Comparison of ENCODE assay signal across 10 cellular contexts in genomic region chr2:209476367-209477191, GRCh38. TPM values are rescaled to one million over a fixed set of nuclear protein-coding genes. Genes with fewer than 3 reads are reported as not detected.
DNase-seq lines count a peak whose midpoint lies in the region; ATAC-seq, FAIRE-seq and TF ChIP-seq lines count a peak whose summit lies in the region.
"Had no signal": no experiment of that assay in that cellular context is flagged by ENCODE, and none has a peak within 500 bp of the region (broad histone marks: within the 10 kb centered on the region; RNA-seq: fewer than 3 reads in every experiment).

No MANE protein-coding gene starts in this region.

- no peak for FAIRE-seq in bronchial epithelial cell (lab: Jason Lieb, UNC)

- no peak for TF ChIP-seq CTCF in bronchial epithelial cell (IDR thresholded peaks at IDR 0.05; ENCODE audit: insufficient read depth, low read length, severe bottlenecking)

- no peak overlapping the region for H3K4me3 ChIP-seq in bronchial epithelial cell (ENCODE audit: low read depth, low read length)
- H3K4me3 ChIP-seq: ovary had no signal

- ATAC-seq in GM18909 (IDR thresholded peaks at IDR 0.05; ENCODE audit: poor library complexity, unreplicated experiment): no peak

- DNase-seq in H4 (ENCODE audit: low spot score) (peak; percentile 73), NCI-H2196 (lab: John Stamatoyannopoulos, UW; ENCODE audit: unreplicated experiment) (peak; percentile 78), bronchial epithelial cell (ENCODE audit: low read depth) (peak; percentile 45), occipital lobe (lab: John Stamatoyannopoulos, UW) (peak; percentile 14), GOT3 (lab: John Stamatoyannopoulos, UW) (no peak), T1000 (lab: John Stamatoyannopoulos, UW) (no peak), cortex of kidney (lab: John Stamatoyannopoulos, UW) (no peak)
- DNase-seq: activated CD4-positive, alpha-beta T cell treated with anti-CD3 and anti-CD28 coated beads, Interleukin-2, amount 10 ng/mL, durations not matched to agents 24 days and 14 days; ovary had no signal

- no peaks in the 10 kb centered on the region for H3K36me3 ChIP-seq in bronchial epithelial cell (ENCODE audit: control insufficient read depth, insufficient read depth, low read length)
- H3K36me3 ChIP-seq: ovary had no signal

- H3K27me3 ChIP-seq in bronchial epithelial cell (ENCODE audit: control insufficient read depth, insufficient read depth, low read length): no peaks in the 10 kb centered on the region
- H3K27me3 ChIP-seq: ovary had no signal

RNA-seq across cellular contexts. Expression of gene MAP2, which starts 52.7 kb away (rescaled TPM):
- 5.3 TPM in 2 replicates for total RNA-seq in H4 (2014; rRNA removed; shearing (Covaris generic))
- total RNA-seq in bronchial epithelial cell (8.2 and 33.7 TPM in 2 replicates), occipital lobe (681 TPM)
- total RNA-seq: activated CD4-positive, alpha-beta T cell treated with anti-CD3 and anti-CD28 coated beads, Interleukin-2, amount 10 ng/mL, durations not matched to agents 24 days and 14 days had no signal

Comparison
In these comparisons a context has a peak if more than half of its experiments do, and no peak if none do; other contexts are left out.
1. DNase-seq: peak in H4 (single experiment), NCI-H2196 (single experiment), bronchial epithelial cell (single experiment) and occipital lobe (single experiment); none in GOT3 (single experiment), T1000 (single experiment) and cortex of kidney (single experiment).
2. RNA of gene MAP2, which starts 52.7 kb away (total RNA-seq): 681 TPM in occipital lobe (single experiment); 8.2 to 33.7 TPM in bronchial epithelial cell and 5.3 TPM in H4; every median in the first group is over 10 times any median in the second.